Comparison of ENCODE assay signal across 12 cellular contexts in genomic region chr9:96376926-96377874, GRCh38. TPM values are rescaled to one million over a fixed set of nuclear protein-coding genes. Genes with fewer than 3 reads are reported as not detected.
DNase-seq lines count a peak whose midpoint lies in the region; ATAC-seq, FAIRE-seq and TF ChIP-seq lines count a peak whose summit lies in the region.
"Had no signal": no experiment of that assay in that cellular context is flagged by ENCODE, and none has a peak within 500 bp of the region (broad histone marks: within the 10 kb centered on the region; RNA-seq: fewer than 3 reads in every experiment).

No MANE protein-coding gene starts in this region.

- TF ChIP-seq POLR2A in H1 (IDR thresholded peaks at IDR 0.05; ENCODE audit: control extremely low read depth in 1 of 2, low read depth in 2 of 2, low read length in 2 of 2) = no peak

- no peak for TF ChIP-seq EP300 in H1 (IDR thresholded peaks at IDR 0.05; ENCODE audit: borderline replicate concordance in 1 of 2, low read depth in 2 of 2, low read length in 2 of 2)

- H2AK5ac ChIP-seq in H1 (ENCODE audit: low read depth, low read length) = peak overlapping the region; percentile 10; the same call in 1 of the 2 replicates

- WGBS in H1 (ENCODE audit: extremely low coverage in 1 of 2, insufficient coverage in 1 of 2, insufficient read length in 1 of 2, insufficient replicate concordance in 2 of 2, low coverage in 1 of 2, low lambda C conversion rate in 2 of 2, missing lambda C conversion rate in 1 of 2), 2 experiments = 89% methylated on average over 11 of the region's 11 CpGs; no CpG with 5 or more reads in 1 of the 2 experiments
- 27 to 37% methylated on average over 11 of the region's 11 CpGs for WGBS in aorta, 2 donors

- DNase-seq in DMS79 (lab: John Stamatoyannopoulos, UW) = peak; percentile 82
- peak; percentile 22 for DNase-seq in NCI-H2029 treated with DMSO at 0.1 percent for 48 hours (lab: John Stamatoyannopoulos, UW)
- no peak for DNase-seq in H1 (ENCODE audit: low read depth in 1 of 2, low spot score in 2 of 2)
- no peak for DNase-seq in aorta
- DNase-seq: stimulated activated naive CD4-positive, alpha-beta T cell had no signal

- H3K4ac ChIP-seq in H1 (replicated peaks; ENCODE audit: insufficient read length, low read depth, low read length) = no peak overlapping the region

- no peaks in the 10 kb centered on the region for H3K9me3 ChIP-seq in H1 (ENCODE audit: insufficient read depth in 2 of 2, low read depth in 1 of 2, low read length in 1 of 2)
- H3K9me3 ChIP-seq in aorta (ENCODE audit: control insufficient read depth, low read length) = no peaks in the 10 kb centered on the region

- H4K5ac ChIP-seq in H1 (ENCODE audit: insufficient read length, low read depth, low read length) = no peak overlapping the region

- peaks cover 18% of the 10 kb centered on the region for H3K4me1 Mint-ChIP-seq in nephron

- no peaks in the 10 kb centered on the region for H3K36me3 Mint-ChIP-seq in nephron (ENCODE audit: low read depth)

- no peak overlapping the region for H2BK120ac ChIP-seq in H1 (replicated peaks; ENCODE audit: low read depth, low read length)

- TF ChIP-seq CTCF in H1 (IDR thresholded peaks at IDR 0.05; ENCODE audit: control extremely low read depth in 1 of 3, insufficient read depth in 1 of 3, low read depth in 1 of 3, low read length in 3 of 3) (no peak), nephron (IDR thresholded peaks at IDR 0.05; ENCODE audit: unreplicated experiment in 3 of 3) (no peak)

- H3K23ac ChIP-seq in H1 (ENCODE audit: insufficient read length) = no peak overlapping the region

- H3K36me3 ChIP-seq in H1 (ENCODE audit: control insufficient read depth in 2 of 4, insufficient read depth in 4 of 4, low read length in 3 of 4) (no peaks in the 10 kb centered on the region), aorta (ENCODE audit: control insufficient read depth in 1 of 2, insufficient read depth in 2 of 2, low read length in 1 of 2) (no peaks in the 10 kb centered on the region)

- no peak overlapping the region for H4K8ac ChIP-seq in H1 (ENCODE audit: extremely low read depth, insufficient read depth, low read length)

- no peak for TF ChIP-seq RAD21 in H1 (IDR thresholded peaks at IDR 0.05 in 1 of 2, conservative IDR thresholded peaks at IDR 0.05 in 1 of 2; ENCODE audit: low read depth in 2 of 2, low read length in 2 of 2)

- H3K56ac ChIP-seq in H1 (replicated peaks; ENCODE audit: insufficient read length, low read depth, low read length) = no peak overlapping the region

- H3K79me2 ChIP-seq in H1 (ENCODE audit: control insufficient read depth in 1 of 2, insufficient read depth in 2 of 2, low read length in 2 of 2) = no peaks in the 10 kb centered on the region

- peaks cover 3% of the 10 kb centered on the region for H3K79me1 ChIP-seq in H1 (ENCODE audit: low read depth, low read length)

- peak overlapping the region; percentile 6 to 33 (median 12) for H3K27ac Mint-ChIP-seq in nephron
- H3K27ac Mint-ChIP-seq: activated T-helper 1 cell treated with anti-CD3 and anti-CD28 coated beads, Interleukin-12 subunit alpha, Interleukin-12 subunit beta, Interleukin-2, Interleukin-4 antibody, amounts not matched to agents 30 ng/mL and 10 ng/mL and 1 ng/mL, durations not matched to agents 14 hours and 24 hours and 36 hours had no signal

- no peak overlapping the region for H3K4me2 ChIP-seq in H1 (ENCODE audit: insufficient read depth in 1 of 2, low read depth in 2 of 2, low read length in 2 of 2)

- H3K4me3 Mint-ChIP-seq in nephron = peak overlapping the region in 1 of 3 experiments; percentile 19
- H3K4me3 Mint-ChIP-seq: activated T-helper 1 cell treated with anti-CD3 and anti-CD28 coated beads, Interleukin-12 subunit alpha, Interleukin-12 subunit beta, Interleukin-2, Interleukin-4 antibody, amounts not matched to agents 30 ng/mL and 10 ng/mL and 1 ng/mL, durations not matched to agents 14 hours and 24 hours and 36 hours had no signal

- no peak overlapping the region for H4K91ac ChIP-seq in H1 (replicated peaks; ENCODE audit: insufficient read length, low read length)

- H3K23me2 ChIP-seq in H1 (ENCODE audit: low read depth, low read length) = no peaks in the 10 kb centered on the region

- no peak overlapping the region for H3K4me3 ChIP-seq in H1 (ENCODE audit: extremely low read depth in 1 of 4, insufficient read depth in 2 of 4, low read depth in 3 of 4, low read length in 4 of 4)
- no peak overlapping the region for H3K4me3 ChIP-seq in aorta (ENCODE audit: low read length in 2 of 2)

- H2BK5ac ChIP-seq in H1 (ENCODE audit: low read depth, low read length) = no peak overlapping the region; the same call in 1 of the 2 replicates

- POLR2A ChIA-PET in H1 (lab: Charles Lee; ENCODE audit: partially characterized antibody) = interaction anchor here (0.8 kb wide), 1 partner anchor 53 kb away, joined by 3 read pairs; no protein-coding TSS in a partner anchor

- no peak overlapping the region; the same call in 1 of the 2 replicates for H2BK15ac ChIP-seq in H1 (ENCODE audit: low read length)

- no peak overlapping the region; the same call in 1 of the 2 replicates for H3K18ac ChIP-seq in H1 (ENCODE audit: extremely low read depth, low read length)

- peak overlapping the region; percentile 60; the same call in 1 of the 2 replicates for H2BK12ac ChIP-seq in H1 (ENCODE audit: low read depth, low read length)

- peaks cover 9% of the 10 kb centered on the region for H3K27me3 Mint-ChIP-seq in nephron (ENCODE audit: low read depth)

- H3K9ac ChIP-seq in H1 (replicated peaks in 1 of 4; ENCODE audit: extremely low read depth in 1 of 4, low read depth in 3 of 4, low read length in 3 of 4) = no peak overlapping the region
- H3K9ac ChIP-seq: parathyroid adenoma had no signal

- H2AFZ ChIP-seq in H1 (ENCODE audit: low read length) = no peak overlapping the region
- H2AFZ ChIP-seq: parathyroid adenoma had no signal

- H3K9me3 Mint-ChIP-seq in nephron = no peaks in the 10 kb centered on the region
- H3K9me3 Mint-ChIP-seq: activated T-helper 1 cell treated with anti-CD3 and anti-CD28 coated beads, Interleukin-12 subunit alpha, Interleukin-12 subunit beta, Interleukin-2, Interleukin-4 antibody, amounts not matched to agents 30 ng/mL and 10 ng/mL and 1 ng/mL, durations not matched to agents 14 hours and 24 hours and 36 hours had no signal

- no peak overlapping the region for H3K14ac ChIP-seq in H1 (ENCODE audit: insufficient read length)

- H4K20me1 ChIP-seq in H1 (replicated peaks in 1 of 2; ENCODE audit: control insufficient read depth in 1 of 2, insufficient read depth in 2 of 2, low read length in 2 of 2) = no peaks in the 10 kb centered on the region

- H3K27me3 ChIP-seq in H1 (replicated peaks in 1 of 4; ENCODE audit: control insufficient read depth in 3 of 4, extremely low read depth in 1 of 4, insufficient read depth in 3 of 4, low read length in 3 of 4) (no peaks in the 10 kb centered on the region), aorta (ENCODE audit: control insufficient read depth in 1 of 2, insufficient read depth in 2 of 2, low read length in 1 of 2) (no peaks in the 10 kb centered on the region)

- no peak overlapping the region for H3K27ac ChIP-seq in H1 (ENCODE audit: low read depth, low read length)
- H3K27ac ChIP-seq in aorta (ENCODE audit: low read depth in 1 of 2, low read length in 2 of 2) = no peak overlapping the region
- H3K27ac ChIP-seq: parathyroid adenoma had no signal

- ATAC-seq in aorta (ENCODE audit: low FRiP score) = no peak
- ATAC-seq in HG03196 (IDR thresholded peaks at IDR 0.05; ENCODE audit: unreplicated experiment) = no peak
- ATAC-seq in HG02763 (IDR thresholded peaks at IDR 0.05; ENCODE audit: unreplicated experiment) = no peak
- no peak for ATAC-seq in GM18520 (IDR thresholded peaks at IDR 0.05; ENCODE audit: unreplicated experiment)

- CTCF ChIA-PET in H1 (lab: Charles Lee; ENCODE audit: partially characterized antibody) = interaction anchor here (1.5 kb wide), 1 partner anchor 50 kb away, joined by 5 read pairs; no protein-coding TSS in a partner anchor

- H2BK20ac ChIP-seq in H1 (ENCODE audit: low read length) = no peak overlapping the region

- intact Hi-C loops in aorta (cut with DNase I) = no loop called here

- FAIRE-seq in H1 (lab: Jason Lieb, UNC) = no peak
- FAIRE-seq: G401.6 had no signal

- H3K4me1 ChIP-seq in H1 (replicated peaks in 1 of 4; ENCODE audit: control insufficient read depth in 3 of 4, insufficient read depth in 4 of 4, low read length in 3 of 4) (peaks cover 0 to 4% (median 2%) of the 10 kb centered on the region in 4 experiments; a peak in 2 of 7 replicates), aorta (ENCODE audit: control insufficient read depth in 1 of 2, insufficient read depth in 2 of 2, low read length in 2 of 2) (peaks cover 0 to 3% of the 10 kb centered on the region in 2 donors)
- H3K4me1 ChIP-seq: parathyroid adenoma had no signal

TF ChIP-seq in H1, 55 proteins besides CTCF, POLR2A, EP300 and RAD21 (continues in another document):
- no peak for TF ChIP-seq GTF2F1 (IDR thresholded peaks at IDR 0.05; ENCODE audit: borderline replicate concordance, low read depth, low read length)
- no peak for TF ChIP-seq SP4 (IDR thresholded peaks at IDR 0.05; ENCODE audit: low read length)
- TF ChIP-seq CHD1 (IDR thresholded peaks at IDR 0.05; ENCODE audit: low read depth, low read length) = no peak

RNA-seq across cellular contexts. Expression of gene SLC35D2, which starts 6.3 kb away (rescaled TPM):
- 11.5 and 13.7 TPM in 2 replicates for total RNA-seq in H1 (2021; fragmentation: NEBNext Ultra II Directional; extraction: Animal tissue kit (Norgen Biotek cat#: 25700))
- polyA plus RNA-seq in H1 (2011; rRNA removed) (7.0 and 9.6 TPM in 2 replicates), aorta (10 to 100 TPM; 20.0 to 21.7 TPM)
- polyA plus RNA-seq in H1 (2011; cell fraction: cytosol; rRNA removed) = 10.8 TPM
- 5.7 TPM for polyA plus RNA-seq in H1 (2011; cell fraction: nucleus; rRNA removed)
- 13.5 to 19.7 TPM (median 15.7 TPM) in 4 replicates for polyA plus RNA-seq in H1 (2012, experiment 1 of 2)
- polyA plus RNA-seq in H1 (2012, experiment 2 of 2) = 7.9 TPM
- 13.4 TPM for polyA plus RNA-seq in H1 (2013, experiment 1 of 2)
- 16.3 TPM for polyA plus RNA-seq in H1 (2013, experiment 2 of 2)
- polyA minus RNA-seq in H1 (2011; rRNA and poly(A)+ RNA removed) = 4.1 and 4.9 TPM in 2 replicates
- 4.0 TPM for polyA minus RNA-seq in H1 (2011; cell fraction: cytosol; rRNA and poly(A)+ RNA removed)
- 7.2 TPM for polyA minus RNA-seq in H1 (2011; cell fraction: nucleus; rRNA and poly(A)+ RNA removed)
- total RNA-seq in aorta = 10 to 100 TPM; 18.0 to 22.0 TPM

RNA-seq across cellular contexts. Expression of gene ZNF367, which starts 41.0 kb away (rescaled TPM):
- total RNA-seq in H1 (2021; fragmentation: NEBNext Ultra II Directional; extraction: Animal tissue kit (Norgen Biotek cat#: 25700)) = 6.7 and 8.2 TPM in 2 replicates
- 2.0 and 2.2 TPM in 2 replicates for polyA plus RNA-seq in H1 (2011; rRNA removed)
- polyA plus RNA-seq in H1 (2011; cell fraction: cytosol; rRNA removed) = 3.9 TPM
- polyA plus RNA-seq in H1 (2011; cell fraction: nucleus; rRNA removed) = 3.5 TPM
- 2.6 to 5.1 TPM (median 3.0 TPM) in 4 replicates for polyA plus RNA-seq in H1 (2012, experiment 1 of 2)
- polyA plus RNA-seq in H1 (2012, experiment 2 of 2) = 0.59 TPM
- 4.4 TPM for polyA plus RNA-seq in H1 (2013, experiment 1 of 2)
- 3.9 TPM for polyA plus RNA-seq in H1 (2013, experiment 2 of 2)
- polyA minus RNA-seq in H1 (2011; rRNA and poly(A)+ RNA removed) = 3.1 and 3.4 TPM in 2 replicates
- 5.0 TPM for polyA minus RNA-seq in H1 (2011; cell fraction: cytosol; rRNA and poly(A)+ RNA removed)
- 5.7 TPM for polyA minus RNA-seq in H1 (2011; cell fraction: nucleus; rRNA and poly(A)+ RNA removed)
- 1 to 10 TPM; 1.3 to 1.8 TPM for total RNA-seq in aorta
- polyA plus RNA-seq in aorta = 1 to 10 TPM; 1.4 TPM

Comparison
In these comparisons a context has a peak if more than half of its experiments do, and no peak if none do; other contexts are left out.
1. DNase-seq: peak in DMS79 (single experiment) and NCI-H2029 treated with DMSO at 0.1 percent for 48 hours (single experiment); none in H1 (0 of 2) and aorta (0 of 2).